In genomic region chr6:169949501-169950097, GRCh38 we compare ENCODE assay signal across 18 cellular contexts.
DNase-seq lines count a peak whose midpoint lies in the region; ATAC-seq and TF ChIP-seq lines count a peak whose summit lies in the region.
"Had no signal": no experiment of that assay in that cellular context is flagged by ENCODE, and none has a peak within 500 bp of the region (broad histone marks: within the 10 kb centered on the region; RNA-seq: fewer than 3 reads in every experiment).

No MANE protein-coding gene starts in this region.

- POLR2A ChIA-PET in CD8-positive, alpha-beta memory T cell (lab: Charles Lee) = no interaction called here

- H3K27me3 ChIP-seq in esophagus muscularis mucosa (no peaks in the 10 kb centered on the region), trophoblast cell (ENCODE audit: insufficient read depth, low read length) (no peaks in the 10 kb centered on the region)
- no peaks in the 10 kb centered on the region for H3K27me3 ChIP-seq in CD8-positive, alpha-beta memory T cell (ENCODE audit: insufficient read depth, low read length, poor library complexity, severe bottlenecking)

- ATAC-seq in GM18519 (IDR thresholded peaks at IDR 0.05; ENCODE audit: low FRiP score, unreplicated experiment) = peak; percentile 59
- ATAC-seq in HG02884 (IDR thresholded peaks at IDR 0.05; ENCODE audit: unreplicated experiment) = peak; percentile 65

- no peak overlapping the region for H3K27ac ChIP-seq in esophagus muscularis mucosa (replicated peaks in 1 of 4)
- no peak overlapping the region for H3K27ac ChIP-seq in trophoblast cell (ENCODE audit: low read depth, low read length)
- H3K27ac ChIP-seq in CD8-positive, alpha-beta memory T cell (ENCODE audit: low read depth, low read length) = no peak overlapping the region

- intact Hi-C loops in esophagus muscularis mucosa (cut with DNase I) = no loop called here

- H3K4me3 Mint-ChIP-seq in CD8-positive, alpha-beta memory T cell = no peak overlapping the region
- H3K4me3 Mint-ChIP-seq: CD4-positive, alpha-beta memory T cell had no signal

- no peak overlapping the region for H3K23ac ChIP-seq in trophoblast cell (ENCODE audit: low read length)

- no peak overlapping the region for H3K14ac ChIP-seq in trophoblast cell (ENCODE audit: low read length)

- no peaks in the 10 kb centered on the region for H3K9me3 ChIP-seq in esophagus muscularis mucosa
- H3K9me3 ChIP-seq in trophoblast cell (ENCODE audit: insufficient read depth, low read depth, low read length) = no peaks in the 10 kb centered on the region
- H3K9me3 ChIP-seq in CD8-positive, alpha-beta memory T cell (ENCODE audit: low read length) = no peaks in the 10 kb centered on the region

- H3K4me2 ChIP-seq in trophoblast cell (ENCODE audit: low read length) = no peak overlapping the region

- no peaks in the 10 kb centered on the region for H3K79me1 ChIP-seq in trophoblast cell (ENCODE audit: low read length)

- H3K4me1 ChIP-seq in esophagus muscularis mucosa = no peaks in the 10 kb centered on the region
- no peaks in the 10 kb centered on the region for H3K4me1 ChIP-seq in trophoblast cell (ENCODE audit: control insufficient read depth in 1 of 2, insufficient read depth in 2 of 2, low read length in 2 of 2)
- H3K4me1 ChIP-seq in CD8-positive, alpha-beta memory T cell (ENCODE audit: insufficient read depth, low read length) = no peaks in the 10 kb centered on the region

- TF ChIP-seq EP300 in esophagus muscularis mucosa (IDR thresholded peaks at IDR 0.05) = no peak

- DNase-seq in NAMALWA (ENCODE audit: low spot score) (peak; percentile 4), esophagus muscularis mucosa (ENCODE audit: extremely low spot score) (peak; percentile 55), NCI-H1436 (lab: John Stamatoyannopoulos, UW) (no peak), trophoblast cell (no peak)
- no peak for DNase-seq in CD8-positive, alpha-beta memory T cell
- DNase-seq: ACHN; CD4-positive, alpha-beta memory T cell; DND-41; GF-D8; NCI-H1092; NCI-H187; NCI-H2171; NCI-H446 treated with DMSO at 0.1 percent for 48 hours; NCI-H748 treated with DMSO at 0.1 percent for 48 hours; SHP77 treated with DMSO at 0.1 percent for 48 hours; T-helper 2 cell had no signal

- H3K4me3 ChIP-seq in esophagus muscularis mucosa = no peak overlapping the region
- no peak overlapping the region for H3K4me3 ChIP-seq in trophoblast cell (ENCODE audit: low read depth, low read length)
- H3K4me3 ChIP-seq in CD8-positive, alpha-beta memory T cell (ENCODE audit: low read length) = no peak overlapping the region

- H3K18ac ChIP-seq in trophoblast cell (ENCODE audit: low read length) = no peak overlapping the region

- H2BK120ac ChIP-seq in trophoblast cell (ENCODE audit: insufficient read depth, low read length, poor library complexity) = no peak overlapping the region

- H3K27me3 Mint-ChIP-seq in CD8-positive, alpha-beta memory T cell = peaks cover 0 to 7% of the 10 kb centered on the region in 2 donors

- no peak overlapping the region for H3K9ac ChIP-seq in trophoblast cell (ENCODE audit: low read length)

- no peak overlapping the region for H2AFZ ChIP-seq in trophoblast cell (ENCODE audit: insufficient read depth, low read length, poor library complexity)

- H2AK5ac ChIP-seq in trophoblast cell (ENCODE audit: low read length) = no peak overlapping the region

- no peak for TF ChIP-seq CTCF in esophagus muscularis mucosa (IDR thresholded peaks at IDR 0.05)

- H3K79me2 ChIP-seq in trophoblast cell (ENCODE audit: control insufficient read depth, insufficient read depth, low read length, poor library complexity) = no peaks in the 10 kb centered on the region

- no peaks in the 10 kb centered on the region for H3K36me3 ChIP-seq in esophagus muscularis mucosa
- H3K36me3 ChIP-seq in trophoblast cell (ENCODE audit: control insufficient read depth in 1 of 2, insufficient read depth in 2 of 2, low read length in 2 of 2) = no peaks in the 10 kb centered on the region
- no peaks in the 10 kb centered on the region for H3K36me3 ChIP-seq in CD8-positive, alpha-beta memory T cell (ENCODE audit: insufficient read depth, low read length)

- no peaks in the 10 kb centered on the region for H3K4me1 Mint-ChIP-seq in CD8-positive, alpha-beta memory T cell
- H3K4me1 Mint-ChIP-seq: CD4-positive, alpha-beta memory T cell had no signal

- H3K4ac ChIP-seq in trophoblast cell (ENCODE audit: low read depth, low read length) = no peak overlapping the region

- H4K8ac ChIP-seq in trophoblast cell (ENCODE audit: low read depth, low read length) = no peak overlapping the region

- H3K27ac Mint-ChIP-seq in CD8-positive, alpha-beta memory T cell = no peak overlapping the region
- H3K27ac Mint-ChIP-seq: CD4-positive, alpha-beta memory T cell had no signal

- H4K12ac ChIP-seq in trophoblast cell (ENCODE audit: low read depth, low read length) = no peak overlapping the region

- H3K9me3 Mint-ChIP-seq in CD8-positive, alpha-beta memory T cell = peaks cover 0 to 2% (median 0%) of the 10 kb centered on the region in 5 donors
- H3K9me3 Mint-ChIP-seq: CD4-positive, alpha-beta memory T cell had no signal

- no peaks in the 10 kb centered on the region for H3K36me3 Mint-ChIP-seq in CD8-positive, alpha-beta memory T cell
- H3K36me3 Mint-ChIP-seq: CD4-positive, alpha-beta memory T cell had no signal

- no peak overlapping the region for H2BK5ac ChIP-seq in trophoblast cell (ENCODE audit: low read depth, low read length, poor library complexity)

- no peak for TF ChIP-seq POLR2A in esophagus muscularis mucosa (IDR thresholded peaks at IDR 0.05; ENCODE audit: low read depth)

- CTCF ChIA-PET in CD8-positive, alpha-beta memory T cell (lab: Charles Lee) = interaction anchor here (1.4 to 2.0 kb wide), 2 partner anchors 63 to 568 kb away, joined by 3 to 10 read pairs; no protein-coding TSS in a partner anchor

- 78% methylated on average over 6 of the region's 6 CpGs for WGBS in esophagus muscularis mucosa
- no CpG with 5 or more reads among the region's 6 CpGs for WGBS in trophoblast cell (ENCODE audit: extremely low coverage, insufficient coverage, insufficient read length)

- H4K91ac ChIP-seq in trophoblast cell (ENCODE audit: low read depth, low read length) = no peak overlapping the region

- H2BK12ac ChIP-seq in trophoblast cell (ENCODE audit: low read length) = no peak overlapping the region

Comparison
In these comparisons a context has a peak if more than half of its experiments do, and no peak if none do; other contexts are left out.
1. DNase-seq: peak in NAMALWA (single experiment) and esophagus muscularis mucosa (single experiment); none in NCI-H1436 (single experiment), trophoblast cell (0 of 2) and CD8-positive, alpha-beta memory T cell (0 of 5).